ENCODE assay signal across 2 cellular contexts in the genomic region with DNA sequence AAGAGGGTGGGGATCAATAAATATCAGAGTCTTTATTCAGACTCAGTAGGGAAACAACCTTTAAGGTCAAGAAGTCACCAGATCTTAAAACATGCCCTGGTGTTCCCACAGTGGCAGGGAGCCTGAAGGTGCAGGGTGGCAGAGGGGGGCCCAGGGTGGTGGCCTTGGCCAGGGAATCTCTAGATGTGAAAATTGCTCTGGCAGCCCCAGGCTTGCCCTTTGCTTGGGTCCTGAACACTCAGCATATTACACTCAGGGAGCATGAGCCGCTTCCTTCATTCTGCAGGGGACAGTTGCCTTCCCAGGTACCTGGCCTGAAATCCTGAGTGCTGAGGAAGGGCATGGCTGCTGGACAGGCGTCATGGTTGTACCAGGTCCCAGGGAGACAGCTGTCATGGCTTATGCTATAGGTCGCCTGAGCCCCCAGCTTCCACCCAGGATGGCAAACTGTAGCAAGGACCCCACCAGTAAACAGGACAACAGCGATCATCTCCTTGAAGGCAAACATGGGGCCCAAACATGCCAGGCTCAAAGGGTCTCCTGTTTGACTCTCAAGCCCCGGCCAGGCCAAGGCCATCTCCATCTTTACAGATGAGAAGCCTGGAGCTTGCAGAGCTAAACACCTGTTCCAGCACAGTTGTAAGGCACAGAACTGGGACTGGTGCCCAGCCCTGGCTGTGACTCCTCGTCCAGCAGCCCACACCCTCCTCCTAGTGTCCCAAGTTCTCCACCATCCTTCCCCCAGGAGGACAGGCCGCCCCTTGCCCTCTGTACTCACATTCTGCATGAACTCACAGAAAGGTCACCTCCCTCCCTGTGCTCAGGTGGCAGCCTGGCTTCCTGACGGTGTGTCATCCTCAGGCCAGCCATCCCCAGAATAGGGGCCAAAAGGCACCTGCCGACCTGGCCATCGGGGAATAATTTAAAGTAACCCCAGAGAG.
A peak's percentile ranks its signal among the peaks of the same experiment; 100 is the strongest.
TF ChIP-seq lines count a peak whose summit lies in the region.

No MANE protein-coding gene starts in this region.

TF ChIP-seq in liver, 16 proteins besides CTCF, POLR2A, EP300 and RAD21:
- TF ChIP-seq SP1 (IDR thresholded peaks at IDR 0.05) (peak; percentile 49), RXRA (IDR thresholded peaks at IDR 0.05) (peak; percentile 42 to 80), HNF4A (conservative IDR thresholded peaks at IDR 0.05) (peak in 1 of 2 donors; percentile 43), EGR1 (IDR thresholded peaks at IDR 0.05; ENCODE audit: low read depth in 2 of 2) (no peak)

TF ChIP-seq in HepG2, 621 proteins besides CTCF, POLR2A, EP300 and RAD21:
- TF ChIP-seq ZMAT3 (CRISPR knock-in tag; conservative IDR thresholded peaks at IDR 0.05), result no peak
- TF ChIP-seq SAP130 (CRISPR knock-in tag; IDR thresholded peaks at IDR 0.05; ENCODE audit: low read depth), result no peak
- TF ChIP-seq DR1 (CRISPR knock-in tag; IDR thresholded peaks at IDR 0.05), result no peak
- TF ChIP-seq, protein P1, sequence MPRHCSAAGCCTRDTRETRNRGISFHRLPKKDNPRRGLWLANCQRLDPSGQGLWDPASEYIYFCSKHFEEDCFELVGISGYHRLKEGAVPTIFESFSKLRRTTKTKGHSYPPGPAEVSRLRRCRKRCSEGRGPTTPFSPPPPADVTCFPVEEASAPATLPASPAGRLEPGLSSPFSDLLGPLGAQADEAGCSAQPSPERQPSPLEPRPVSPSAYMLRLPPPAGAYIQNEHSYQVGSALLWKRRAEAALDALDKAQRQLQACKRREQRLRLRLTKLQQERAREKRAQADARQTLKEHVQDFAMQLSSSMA (CRISPR knock-in tag; IDR thresholded peaks at IDR 0.05), result no peak
TF ChIP-seq in HepG2: peak in this region for 0.
